In genomic region chr13:40656358-40656757, GRCh38 we compare ENCODE assay signal across 26 cellular contexts. TPM values are rescaled to one million over a fixed set of nuclear protein-coding genes. Genes with fewer than 3 reads are reported as not detected.
DNase-seq lines count a peak whose midpoint lies in the region; ATAC-seq and TF ChIP-seq lines count a peak whose summit lies in the region.
"Had no signal": no experiment of that assay in that cellular context is flagged by ENCODE, and none has a peak within 500 bp of the region (broad histone marks: within the 10 kb centered on the region; RNA-seq: fewer than 3 reads in every experiment).

No MANE protein-coding gene starts in this region.

- H3K9me3 Mint-ChIP-seq in activated CD8-positive, alpha-beta T cell treated with anti-CD3 and anti-CD28 coated beads for 36 hours: peaks cover 2% of the 10 kb centered on the region
- peaks cover 4% of the 10 kb centered on the region for H3K9me3 Mint-ChIP-seq in activated CD8-positive, alpha-beta T cell treated with anti-CD3 and anti-CD28 coated beads, Interleukin-2, amount 10 ng/mL, durations not matched to agents 7 days and 5 days (ENCODE audit: insufficient read depth)
- H3K9me3 Mint-ChIP-seq in CD4-positive, alpha-beta memory T cell: peaks cover 0 to 2% (median 0%) of the 10 kb centered on the region in 8 donors
- H3K9me3 Mint-ChIP-seq in endothelial cell (ENCODE audit: unreplicated experiment): no peaks in the 10 kb centered on the region
- H3K9me3 Mint-ChIP-seq: activated B cell treated with CpG ODN at 0.5 μM for 24 hours; stimulated activated effector memory CD8-positive, alpha-beta T cell treated with anti-CD3 and anti-CD28 coated beads, Interleukin-12 subunit alpha, Interleukin-12 subunit beta, amount 100 ng/mL, for 72 hours had no signal

- peak overlapping the region; percentile 7 for H3K27ac Mint-ChIP-seq in activated CD8-positive, alpha-beta T cell treated with anti-CD3 and anti-CD28 coated beads for 36 hours
- H3K27ac Mint-ChIP-seq in activated CD8-positive, alpha-beta T cell treated with anti-CD3 and anti-CD28 coated beads, Interleukin-2, amount 10 ng/mL, durations not matched to agents 7 days and 5 days: no peak overlapping the region
- peak overlapping the region in 4 of 7 donors; percentile 29 to 82 (median 48) for H3K27ac Mint-ChIP-seq in CD4-positive, alpha-beta memory T cell
- H3K27ac Mint-ChIP-seq in endothelial cell (ENCODE audit: unreplicated experiment): no peak overlapping the region
- H3K27ac Mint-ChIP-seq: activated B cell treated with CpG ODN at 0.5 μM for 24 hours; activated T-helper 1 cell treated with anti-CD3 and anti-CD28 coated beads, Interleukin-12 subunit alpha, Interleukin-12 subunit beta, Interleukin-2, Interleukin-4 antibody, amounts not matched to agents 30 ng/mL and 10 ng/mL and 1 ng/mL, durations not matched to agents 14 hours and 24 hours and 36 hours; brain; stimulated activated effector memory CD8-positive, alpha-beta T cell treated with anti-CD3 and anti-CD28 coated beads, Interleukin-12 subunit alpha, Interleukin-12 subunit beta, amount 100 ng/mL, for 72 hours had no signal

- no peak overlapping the region for H3K4me3 Mint-ChIP-seq in activated CD8-positive, alpha-beta T cell treated with anti-CD3 and anti-CD28 coated beads for 36 hours
- no peak overlapping the region for H3K4me3 Mint-ChIP-seq in activated CD8-positive, alpha-beta T cell treated with anti-CD3 and anti-CD28 coated beads, Interleukin-2, amount 10 ng/mL, durations not matched to agents 7 days and 5 days
- peak overlapping the region in 4 of 8 donors; percentile 17 to 44 (median 26) for H3K4me3 Mint-ChIP-seq in CD4-positive, alpha-beta memory T cell
- H3K4me3 Mint-ChIP-seq in endothelial cell (ENCODE audit: unreplicated experiment): no peak overlapping the region
- H3K4me3 Mint-ChIP-seq: activated B cell treated with CpG ODN at 0.5 μM for 24 hours; activated T-helper 1 cell treated with anti-CD3 and anti-CD28 coated beads, Interleukin-12 subunit alpha, Interleukin-12 subunit beta, Interleukin-2, Interleukin-4 antibody, amounts not matched to agents 30 ng/mL and 10 ng/mL and 1 ng/mL, durations not matched to agents 14 hours and 24 hours and 36 hours; brain; stimulated activated effector memory CD8-positive, alpha-beta T cell treated with anti-CD3 and anti-CD28 coated beads, Interleukin-12 subunit alpha, Interleukin-12 subunit beta, amount 100 ng/mL, for 72 hours had no signal

- intact Hi-C loops in activated CD8-positive, alpha-beta T cell treated with anti-CD3 and anti-CD28 coated beads for 36 hours (cut with micrococcal nuclease): no loop called here
- intact Hi-C loops in CD4-positive, alpha-beta memory T cell (cut with micrococcal nuclease): no loop called here

- POLR2A ChIA-PET in activated CD8-positive, alpha-beta T cell treated with anti-CD3 and anti-CD28 coated beads for 36 hours (lab: Charles Lee): interaction anchor here (0.5 to 1.6 kb wide), 4 partner anchors 9 to 659 kb away, joined by 3 to 5 read pairs (median 4); no protein-coding TSS in a partner anchor
- POLR2A ChIA-PET in activated CD8-positive, alpha-beta T cell treated with anti-CD3 and anti-CD28 coated beads, Interleukin-2, amount 10 ng/mL, durations not matched to agents 7 days and 5 days (lab: Charles Lee): interaction anchor here (1.9 kb wide), 1 partner anchor 8 kb away, joined by 6 read pairs; no protein-coding TSS in a partner anchor
- POLR2A ChIA-PET in CD4-positive, alpha-beta memory T cell (lab: Charles Lee; ENCODE audit: partially characterized antibody): interaction anchor here (2.4 kb wide), 1 partner anchor 8 kb away, joined by 20 read pairs; no protein-coding TSS in a partner anchor
- POLR2A ChIA-PET in RWPE1 (lab: Yijun Ruan, JAX; ENCODE audit: low non-redundant PET): no interaction called here

- H3K9me3 ChIP-seq in CD4-positive, alpha-beta memory T cell (ENCODE audit: control insufficient read depth in 1 of 2, low read length in 2 of 2): no peaks in the 10 kb centered on the region
- H3K9me3 ChIP-seq: neutrophil, prostate gland, SJCRH30, testis, vagina had no signal

- no peak for DNase-seq in activated CD8-positive, alpha-beta T cell treated with anti-CD3 and anti-CD28 coated beads for 36 hours
- no peak for DNase-seq in activated CD8-positive, alpha-beta T cell treated with anti-CD3 and anti-CD28 coated beads, Interleukin-2, amount 10 ng/mL, durations not matched to agents 7 days and 5 days
- DNase-seq in CD4-positive, alpha-beta memory T cell: no peak
- DNase-seq in RWPE1 (ENCODE audit: low spot score) (no peak), fibroblast of villous mesenchyme (ENCODE audit: low read depth) (peak; percentile 53), NCI-H526 treated with DMSO at 0.1 percent for 48 hours (lab: John Stamatoyannopoulos, UW) (no peak), endothelial cell (ENCODE audit: low spot score) (no peak), NCI-H510A (lab: John Stamatoyannopoulos, UW) (no peak)
- DNase-seq: activated B cell treated with CpG ODN at 0.5 μM for 24 hours; activated CD8-positive, alpha-beta memory T cell treated with anti-CD3 and anti-CD28 coated beads for 24 hours; DMS 273 treated with DMSO at 0.1 percent for 48 hours; effector memory CD4-positive, alpha-beta T cell; IMR-90; NCI-H748 treated with DMSO at 0.1 percent for 48 hours; SJCRH30; T1000; testis had no signal

- no peak overlapping the region for H3K27ac ChIP-seq in CD4-positive, alpha-beta memory T cell (ENCODE audit: low read depth, low read length)
- H3K27ac ChIP-seq in RWPE1: peak overlapping the region; percentile 71
- H3K27ac ChIP-seq: C4-2B, HL-60, neutrophil, prostate gland, SJCRH30, testis, vagina had no signal

- peaks cover 94% of the 10 kb centered on the region for H3K4me1 ChIP-seq in CD4-positive, alpha-beta memory T cell (ENCODE audit: insufficient read depth, low read length)
- H3K4me1 ChIP-seq: prostate gland, SJCRH30 had no signal

- no peaks in the 10 kb centered on the region for H3K27me3 ChIP-seq in CD4-positive, alpha-beta memory T cell (ENCODE audit: insufficient read depth, low read length)
- H3K27me3 ChIP-seq: SJCRH30, testis, vagina had no signal

- H3K4me3 ChIP-seq in CD4-positive, alpha-beta memory T cell (ENCODE audit: low read length in 2 of 2): no peak overlapping the region
- no peak overlapping the region for H3K4me3 ChIP-seq in fibroblast of villous mesenchyme (ENCODE audit: low read depth, low read length)
- H3K4me3 ChIP-seq: lung, prostate gland, SJCRH30, testis, vagina had no signal

- peaks cover 87% of the 10 kb centered on the region for H3K4me1 Mint-ChIP-seq in activated CD8-positive, alpha-beta T cell treated with anti-CD3 and anti-CD28 coated beads for 36 hours (ENCODE audit: low read depth)
- H3K4me1 Mint-ChIP-seq in activated CD8-positive, alpha-beta T cell treated with anti-CD3 and anti-CD28 coated beads, Interleukin-2, amount 10 ng/mL, durations not matched to agents 7 days and 5 days (ENCODE audit: low read depth): peaks cover 84% of the 10 kb centered on the region
- peaks cover 56 to 97% (median 84%) of the 10 kb centered on the region in 4 donors for H3K4me1 Mint-ChIP-seq in CD4-positive, alpha-beta memory T cell
- peaks cover 41% of the 10 kb centered on the region for H3K4me1 Mint-ChIP-seq in endothelial cell (ENCODE audit: unreplicated experiment)

- H3K27me3 Mint-ChIP-seq in activated CD8-positive, alpha-beta T cell treated with anti-CD3 and anti-CD28 coated beads for 36 hours: no peaks in the 10 kb centered on the region
- no peaks in the 10 kb centered on the region for H3K27me3 Mint-ChIP-seq in activated CD8-positive, alpha-beta T cell treated with anti-CD3 and anti-CD28 coated beads, Interleukin-2, amount 10 ng/mL, durations not matched to agents 7 days and 5 days (ENCODE audit: low read depth)
- H3K27me3 Mint-ChIP-seq in CD4-positive, alpha-beta memory T cell: no peaks in the 10 kb centered on the region
- H3K27me3 Mint-ChIP-seq in endothelial cell (ENCODE audit: unreplicated experiment): no peaks in the 10 kb centered on the region
- H3K27me3 Mint-ChIP-seq: activated B cell treated with CpG ODN at 0.5 μM for 24 hours had no signal

- no peaks in the 10 kb centered on the region for H3K36me3 ChIP-seq in CD4-positive, alpha-beta memory T cell (ENCODE audit: insufficient read depth, low read length)
- H3K36me3 ChIP-seq: neutrophil, prostate gland, SJCRH30, vagina had no signal

- CTCF ChIA-PET in activated CD8-positive, alpha-beta T cell treated with anti-CD3 and anti-CD28 coated beads for 36 hours (lab: Charles Lee): interaction anchor here (1.0 to 1.4 kb wide), 2 partner anchors 12 to 57 kb away, joined by 3 to 4 read pairs; no protein-coding TSS in a partner anchor
- CTCF ChIA-PET in activated CD8-positive, alpha-beta T cell treated with anti-CD3 and anti-CD28 coated beads, Interleukin-2, amount 10 ng/mL, durations not matched to agents 7 days and 5 days (lab: Charles Lee): no interaction called here
- CTCF ChIA-PET in CD4-positive, alpha-beta memory T cell (lab: Charles Lee; ENCODE audit: partially characterized antibody): no interaction called here
- CTCF ChIA-PET in RWPE1 (lab: Yijun Ruan, JAX): interaction anchor here (0.6 kb wide), 1 partner anchor 1110 kb away, joined by 4 read pairs; no protein-coding TSS in a partner anchor

- no peak for TF ChIP-seq CTCF in activated CD8-positive, alpha-beta T cell treated with anti-CD3 and anti-CD28 coated beads for 36 hours (IDR thresholded peaks at IDR 0.05)
- no peak for TF ChIP-seq CTCF in RWPE1 (conservative IDR thresholded peaks at IDR 0.05; ENCODE audit: low read depth)
- TF ChIP-seq CTCF in fibroblast of villous mesenchyme (IDR thresholded peaks at IDR 0.05; ENCODE audit: insufficient read depth, low read depth, low read length): no peak
- TF ChIP-seq CTCF in endothelial cell (IDR thresholded peaks at IDR 0.05; ENCODE audit: unreplicated experiment): no peak

- ATAC-seq in activated CD8-positive, alpha-beta T cell treated with anti-CD3 and anti-CD28 coated beads for 36 hours: no peak
- ATAC-seq in activated CD8-positive, alpha-beta T cell treated with anti-CD3 and anti-CD28 coated beads, Interleukin-2, amount 10 ng/mL, durations not matched to agents 7 days and 5 days: no peak
- ATAC-seq: stimulated activated effector memory CD8-positive, alpha-beta T cell treated with anti-CD3 and anti-CD28 coated beads, Interleukin-12 subunit alpha, Interleukin-12 subunit beta, amount 100 ng/mL, for 72 hours had no signal

- peaks cover 47% of the 10 kb centered on the region for H3K36me3 Mint-ChIP-seq in activated CD8-positive, alpha-beta T cell treated with anti-CD3 and anti-CD28 coated beads for 36 hours (ENCODE audit: low read depth)
- peaks cover 46% of the 10 kb centered on the region for H3K36me3 Mint-ChIP-seq in activated CD8-positive, alpha-beta T cell treated with anti-CD3 and anti-CD28 coated beads, Interleukin-2, amount 10 ng/mL, durations not matched to agents 7 days and 5 days (ENCODE audit: low read depth)
- H3K36me3 Mint-ChIP-seq in CD4-positive, alpha-beta memory T cell: peaks cover 5 to 11% of the 10 kb centered on the region in 2 donors
- no peaks in the 10 kb centered on the region for H3K36me3 Mint-ChIP-seq in endothelial cell (ENCODE audit: low read depth, unreplicated experiment)

RNA-seq across cellular contexts. Expression of gene FOXO1, which starts 10.1 kb away (rescaled TPM):
- 10 to 100 TPM; 30.6 to 30.8 TPM for total RNA-seq in activated CD8-positive, alpha-beta T cell treated with anti-CD3 and anti-CD28 coated beads for 36 hours
- 10 to 100 TPM; 23.1 to 24.0 TPM for total RNA-seq in activated CD8-positive, alpha-beta T cell treated with anti-CD3 and anti-CD28 coated beads, Interleukin-2, amount 10 ng/mL, durations not matched to agents 7 days and 5 days
- total RNA-seq in CD4-positive, alpha-beta memory T cell: 10 to 100 TPM; 68.0 to 68.4 TPM
- 10 to 100 TPM; 35.2 to 72.3 TPM for polyA plus RNA-seq in CD4-positive, alpha-beta memory T cell
- total RNA-seq in fibroblast of villous mesenchyme: 7.1 and 9.5 TPM in 2 replicates
- 65.8 TPM for total RNA-seq in endothelial cell (ENCODE audit: unreplicated experiment)

Comparison
In these comparisons a context has a peak if more than half of its experiments do, and no peak if none do; other contexts are left out.
1. H3K27ac Mint-ChIP-seq: peak in activated CD8-positive, alpha-beta T cell treated with anti-CD3 and anti-CD28 coated beads for 36 hours (single experiment) and CD4-positive, alpha-beta memory T cell (4 of 7); none in activated CD8-positive, alpha-beta T cell treated with anti-CD3 and anti-CD28 coated beads, Interleukin-2, amount 10 ng/mL, durations not matched to agents 7 days and 5 days (single experiment) and endothelial cell (single experiment).
2. CTCF ChIA-PET loops: an anchor here in activated CD8-positive, alpha-beta T cell treated with anti-CD3 and anti-CD28 coated beads for 36 hours (1.0 to 1.4 kb wide) and RWPE1 (0.6 kb wide); none called in activated CD8-positive, alpha-beta T cell treated with anti-CD3 and anti-CD28 coated beads, Interleukin-2, amount 10 ng/mL, durations not matched to agents 7 days and 5 days and CD4-positive, alpha-beta memory T cell.